18 cellular contexts compared by ENCODE assay signal in genomic region chr19:39483141-39483540, GRCh38. TPM values are rescaled to one million over a fixed set of nuclear protein-coding genes. Genes with fewer than 3 reads are reported as not detected.
A peak's percentile ranks its signal among the peaks of the same experiment; 100 is the strongest.
DNase-seq lines count a peak whose midpoint lies in the region; ATAC-seq and TF ChIP-seq lines count a peak whose summit lies in the region.
"Had no signal": no experiment of that assay in that cellular context is flagged by ENCODE, and none has a peak within 500 bp of the region (broad histone marks: within the 10 kb centered on the region; RNA-seq: fewer than 3 reads in every experiment).

No MANE protein-coding gene starts in this region.

- TF ChIP-seq CTCF in RWPE1 (conservative IDR thresholded peaks at IDR 0.05; ENCODE audit: low read depth): no peak
- TF ChIP-seq CTCF in brain (conservative IDR thresholded peaks at IDR 0.05): no peak

- peak overlapping the region; percentile 32; the same call in 1 of the 2 replicates for H3K27ac ChIP-seq in RWPE1
- H3K27ac ChIP-seq: body of pancreas, epithelial cell of prostate, gastroesophageal sphincter had no signal

- no peak for DNase-seq in activated naive CD4-positive, alpha-beta T cell (lab: John Stamatoyannopoulos, UW)
- DNase-seq in RWPE1 (ENCODE audit: low spot score) (no peak), cerebellar nuclear complex (lab: John Stamatoyannopoulos, UW) (no peak)
- DNase-seq in stimulated activated naive B cell treated with anti-CD40 and anti-IgM and Interleukin-4, amounts not matched to agents 10 μg/mL and 1 μg/mL and 100 μg/mL, for 72 hours: no peak
- DNase-seq: activated gamma-delta T cell treated with Interleukin-2 at 50 U/mL for 16 hours; body of pancreas; dermis blood vessel endothelial cell; IMR-90; NCI-H774; posterior cingulate gyrus; stimulated activated CD4-positive, alpha-beta T cell treated with anti-CD3 and anti-CD28 coated beads, Interleukin-2, amount 100 ng/mL, for 48 hours had no signal

- H3K27ac Mint-ChIP-seq in activated naive CD4-positive, alpha-beta T cell treated with anti-CD3 and anti-CD28 coated beads, Interleukin-2, amount 50 U/mL, for 24 hours: no peak overlapping the region
- peak overlapping the region in 4 of 5 experiments; percentile 52 to 77 (median 70) for H3K27ac Mint-ChIP-seq in brain
- peak overlapping the region; percentile 65 for H3K27ac Mint-ChIP-seq in stimulated activated naive B cell treated with anti-CD40 and anti-IgM and Interleukin-4, amounts not matched to agents 10 μg/mL and 1 μg/mL and 100 μg/mL, for 72 hours

- POLR2A ChIA-PET in RWPE1 (lab: Yijun Ruan, JAX; ENCODE audit: low non-redundant PET): no interaction called here

- peak overlapping the region; percentile 59 for H3K4me3 Mint-ChIP-seq in activated naive CD4-positive, alpha-beta T cell treated with anti-CD3 and anti-CD28 coated beads, Interleukin-2, amount 50 U/mL, for 24 hours
- peak overlapping the region; percentile 47 to 95 (median 79) for H3K4me3 Mint-ChIP-seq in brain
- peak overlapping the region in 1 of 2 donors; percentile 17 for H3K4me3 Mint-ChIP-seq in stimulated activated naive B cell treated with anti-CD40 and anti-IgM and Interleukin-4, amounts not matched to agents 10 μg/mL and 1 μg/mL and 100 μg/mL, for 72 hours

- H3K36me3 Mint-ChIP-seq in activated naive CD4-positive, alpha-beta T cell treated with anti-CD3 and anti-CD28 coated beads, Interleukin-2, amount 50 U/mL, for 24 hours: peaks cover 9% of the 10 kb centered on the region
- H3K36me3 Mint-ChIP-seq in brain: peaks cover 38% of the 10 kb centered on the region
- peaks cover 20 to 30% of the 10 kb centered on the region in 2 donors for H3K36me3 Mint-ChIP-seq in stimulated activated naive B cell treated with anti-CD40 and anti-IgM and Interleukin-4, amounts not matched to agents 10 μg/mL and 1 μg/mL and 100 μg/mL, for 72 hours

- no peak for ATAC-seq in stimulated activated naive B cell treated with anti-CD40 and anti-IgM and Interleukin-4, amounts not matched to agents 10 μg/mL and 1 μg/mL and 100 μg/mL, for 72 hours (replicated peaks)
- ATAC-seq in HG03045 (IDR thresholded peaks at IDR 0.05; ENCODE audit: unreplicated experiment) (no peak), HG03097 (IDR thresholded peaks at IDR 0.05; ENCODE audit: low FRiP score, unreplicated experiment) (no peak)
- ATAC-seq: body of pancreas, gastroesophageal sphincter, left lobe of liver had no signal

- CTCF ChIA-PET in RWPE1 (lab: Yijun Ruan, JAX): no interaction called here

- H3K4me1 Mint-ChIP-seq in activated naive CD4-positive, alpha-beta T cell treated with anti-CD3 and anti-CD28 coated beads, Interleukin-2, amount 50 U/mL, for 24 hours: peaks cover 34% of the 10 kb centered on the region
- H3K4me1 Mint-ChIP-seq in brain: peaks cover 38% of the 10 kb centered on the region
- peaks cover 24 to 43% of the 10 kb centered on the region in 2 donors for H3K4me1 Mint-ChIP-seq in stimulated activated naive B cell treated with anti-CD40 and anti-IgM and Interleukin-4, amounts not matched to agents 10 μg/mL and 1 μg/mL and 100 μg/mL, for 72 hours

- H3K9me3 Mint-ChIP-seq in activated naive CD4-positive, alpha-beta T cell treated with anti-CD3 and anti-CD28 coated beads, Interleukin-2, amount 50 U/mL, for 24 hours: no peaks in the 10 kb centered on the region
- H3K9me3 Mint-ChIP-seq in brain: no peaks in the 10 kb centered on the region
- H3K9me3 Mint-ChIP-seq in stimulated activated naive B cell treated with anti-CD40 and anti-IgM and Interleukin-4, amounts not matched to agents 10 μg/mL and 1 μg/mL and 100 μg/mL, for 72 hours: no peaks in the 10 kb centered on the region

- H3K27me3 Mint-ChIP-seq in activated naive CD4-positive, alpha-beta T cell treated with anti-CD3 and anti-CD28 coated beads, Interleukin-2, amount 50 U/mL, for 24 hours: no peaks in the 10 kb centered on the region
- peaks cover 8% of the 10 kb centered on the region for H3K27me3 Mint-ChIP-seq in brain
- no peaks in the 10 kb centered on the region for H3K27me3 Mint-ChIP-seq in stimulated activated naive B cell treated with anti-CD40 and anti-IgM and Interleukin-4, amounts not matched to agents 10 μg/mL and 1 μg/mL and 100 μg/mL, for 72 hours

RNA-seq across cellular contexts. Expression of gene TIMM50, which starts 2.5 kb away (rescaled TPM):
- 94.7 TPM for polyA plus RNA-seq in brain (ENCODE audit: insufficient read depth, low read depth, low replicate concordance)

RNA-seq across cellular contexts. Expression of gene DLL3, which starts 15.6 kb away (rescaled TPM):
- polyA plus RNA-seq in brain (ENCODE audit: insufficient read depth, low read depth, low replicate concordance): 57.3 TPM

RNA-seq across cellular contexts. Expression of gene SELENOV, which starts 31.8 kb away (rescaled TPM):
- polyA plus RNA-seq in brain (ENCODE audit: insufficient read depth, low read depth, low replicate concordance): 4.3 TPM
- polyA plus RNA-seq: IMR-90 had no signal

RNA-seq across cellular contexts. Expression of gene SUPT5H, which starts 37.8 kb away (rescaled TPM):
- 142 TPM for polyA plus RNA-seq in brain (ENCODE audit: insufficient read depth, low read depth, low replicate concordance)

RNA-seq across cellular contexts. Expression of gene RPS16, which starts 47.4 kb away (rescaled TPM):
- polyA plus RNA-seq in brain (ENCODE audit: insufficient read depth, low read depth, low replicate concordance): 2,932 TPM
